Comparison of ENCODE assay signal across 32 cellular contexts in genomic region chr9:137467896-137468295, GRCh38. TPM values are rescaled to one million over a fixed set of nuclear protein-coding genes. Genes with fewer than 3 reads are reported as not detected.
"Had no signal": no experiment of that assay in that cellular context is flagged by ENCODE, and none has a peak within 500 bp of the region (broad histone marks: within the 10 kb centered on the region; RNA-seq: fewer than 3 reads in every experiment).

No MANE protein-coding gene starts in this region.

- H3K27ac ChIP-seq: adrenal gland, body of pancreas, breast epithelium, Peyer's patch, SJCRH30, SK-N-MC had no signal

- H3K36me3 ChIP-seq: adrenal gland, breast epithelium, Peyer's patch, SJCRH30 had no signal

- ATAC-seq: activated naive CD4-positive, alpha-beta T cell treated with anti-CD3 and anti-CD28 coated beads, Interleukin-2, amount 50 U/mL, for 72 hours; activated T-cell treated with anti-CD3 and anti-CD28 coated beads, Interleukin-2, amount 50 U/mL, for 4 hours; body of pancreas; K562; PC-3 had no signal

- H3K9me3 ChIP-seq: adrenal gland, body of pancreas, breast epithelium, Peyer's patch, SJCRH30 had no signal

- H3K27me3 ChIP-seq: adrenal gland, body of pancreas, breast epithelium, Peyer's patch had no signal

- DNase-seq: activated CD4-positive, alpha-beta memory T cell treated with anti-CD3 and anti-CD28 coated beads for 36 hours; activated CD4-positive, alpha-beta T cell treated with anti-CD3 and anti-CD28 coated beads, Interleukin-2, amount 50 U/mL, for 1 hour; activated CD8-positive, alpha-beta memory T cell treated with anti-CD3 and anti-CD28 coated beads, Interleukin-2, amount 50 U/mL, for 4 hours; activated gamma-delta T cell treated with Interleukin-2 at 50 U/mL for 16 hours; activated naive CD4-positive, alpha-beta T cell treated with anti-CD3 and anti-CD28 coated beads for 36 hours; activated T-cell treated with anti-CD3 and anti-CD28 coated beads for 4 hours; activated T-cell treated with anti-CD3 and anti-CD28 coated beads, Interleukin-2, amount 50 U/mL, for 4 hours; body of pancreas; IMR-90; NCI-H1092 treated with DMSO at 0.1 percent for 48 hours; NCI-H1417; NCI-H146; NCI-H187; NCI-H2029 treated with DMSO at 0.1 percent for 48 hours; NCI-H2107; NCI-H2171; NCI-H510A; NCI-H526; NCI-H748 treated with DMSO at 0.1 percent for 48 hours; NK-92 treated with Interleukin-12 subunit alpha and Interleukin-12 subunit beta, amount 100 ng/mL, for 24 hours; PC-3; RPMI8226; SHP77; SJCRH30 had no signal

- H3K4me1 ChIP-seq: body of pancreas, breast epithelium, Peyer's patch, SJCRH30 had no signal

- H3K4me3 ChIP-seq: adrenal gland, body of pancreas, breast epithelium, K562, Peyer's patch, SJCRH30, SK-N-MC had no signal

RNA-seq across cellular contexts. Expression of gene ENTPD8, which starts 26.7 kb away (rescaled TPM):
- total RNA-seq: activated CD4-positive, alpha-beta memory T cell treated with anti-CD3 and anti-CD28 coated beads for 36 hours; activated naive CD4-positive, alpha-beta T cell treated with anti-CD3 and anti-CD28 coated beads for 36 hours; activated naive CD4-positive, alpha-beta T cell treated with anti-CD3 and anti-CD28 coated beads, Interleukin-2, amount 50 U/mL, for 72 hours; activated T-cell treated with anti-CD3 and anti-CD28 coated beads, Interleukin-2, amount 50 U/mL, for 4 hours; activated T-helper 1 cell treated with anti-CD3 and anti-CD28 coated beads, Interleukin-12 subunit alpha, Interleukin-12 subunit beta, Interleukin-2, Interleukin-4 antibody, amounts not matched to agents 30 ng/mL and 10 ng/mL and 1 ng/mL, durations not matched to agents 14 hours and 24 hours and 36 hours; IMR-90; M059J; PC-3; SJCRH30 had no signal

RNA-seq across cellular contexts. Expression of gene NOXA1, which starts 44.7 kb away (rescaled TPM):
- total RNA-seq: IMR-90, M059J, SJCRH30 had no signal
